Comparison of ENCODE assay signal across 8 cellular contexts in genomic region chr2:229794636-229795035, GRCh38.
"Had no signal": no experiment of that assay in that cellular context is flagged by ENCODE, and none has a peak within 500 bp of the region (broad histone marks: within the 10 kb centered on the region; RNA-seq: fewer than 3 reads in every experiment).

No MANE protein-coding gene starts in this region.

- H3K4me3 ChIP-seq: GM12878 had no signal

- ATAC-seq: GM12878 had no signal

- DNase-seq: GDM1, GF-D8 had no signal

- FAIRE-seq: G401.6, GM12878, GM12891, GM12892, GM18507, GM19239 had no signal
